In the genomic region with DNA sequence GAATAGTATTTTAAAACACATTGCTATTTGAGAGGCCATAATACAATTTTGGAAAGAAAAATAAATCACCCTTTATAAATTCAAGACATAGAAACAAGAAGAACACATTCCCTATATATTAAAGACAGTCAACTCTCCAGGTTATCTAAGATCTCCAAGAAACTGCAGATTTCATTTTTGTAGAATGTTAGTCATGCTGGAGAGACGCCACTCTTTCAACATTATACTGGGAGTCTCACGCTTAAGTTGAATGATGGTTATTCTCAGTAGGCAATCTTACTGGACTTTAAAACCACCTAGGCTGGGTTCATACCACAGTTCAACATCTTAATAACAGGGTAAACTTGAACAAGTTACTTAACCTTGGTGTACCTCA, we compare ENCODE assay signal across 18 cellular contexts. TPM values are rescaled to one million over a fixed set of nuclear protein-coding genes. Genes with fewer than 3 reads are reported as not detected.
DNase-seq lines count a peak whose midpoint lies in the region; ATAC-seq, FAIRE-seq and TF ChIP-seq lines count a peak whose summit lies in the region.
"Had no signal": no experiment of that assay in that cellular context is flagged by ENCODE, and none has a peak within 500 bp of the region (broad histone marks: within the 10 kb centered on the region; RNA-seq: fewer than 3 reads in every experiment).

No MANE protein-coding gene starts in this region.

- H3K36me3 ChIP-seq in GM23248 (ENCODE audit: low read depth) = no peaks in the 10 kb centered on the region
- H3K36me3 ChIP-seq: HAP-1 had no signal

- in situ Hi-C loops in GM23248 (cut with MboI) = loop anchor here (25.0 kb wide), 2 partner anchors 202 to 727 kb away; no protein-coding TSS in a partner anchor

- no peaks in the 10 kb centered on the region for H3K9me2 ChIP-seq in GM23248 (ENCODE audit: insufficient read depth)

- CTCF ChIA-PET in A549 (lab: Yijun Ruan, JAX) = interaction anchor here (0.5 to 4.3 kb wide), 13 partner anchors 8 to 1069 kb away, joined by 3 to 51 read pairs (median 3); no protein-coding TSS in a partner anchor

- H3K4me3 ChIP-seq in A549 (no peak overlapping the region), GM23248 (no peak overlapping the region)
- H3K4me3 ChIP-seq: GM12878, HAP-1, K562 had no signal

- TF ChIP-seq EP300 in A549 (IDR thresholded peaks at IDR 0.05) = no peak

- ATAC-seq in A549 = no peak
- ATAC-seq in HG03097 (IDR thresholded peaks at IDR 0.05; ENCODE audit: low FRiP score, unreplicated experiment) = no peak

- H3K9ac ChIP-seq in GM23248 = no peak overlapping the region

- peak; percentile 46 for FAIRE-seq in A549 (lab: Jason Lieb, UNC)
- FAIRE-seq: HTR-8/SVneo had no signal

- no peak overlapping the region for H3K27ac ChIP-seq in A549
- no peak overlapping the region for H3K27ac ChIP-seq in GM23248

- no peak for DNase-seq in A549 (ENCODE audit: low read depth in 1 of 2, low spot score in 1 of 2)
- peak; percentile 33 for DNase-seq in GM23248
- peak; percentile 67 for DNase-seq in amniotic epithelial cell (ENCODE audit: low read depth)
- DNase-seq in iris pigment epithelial cell (ENCODE audit: low read depth) = peak; percentile 54
- DNase-seq in NCI-H187 treated with DMSO at 0.1 percent for 48 hours (lab: John Stamatoyannopoulos, UW) = no peak
- no peak for DNase-seq in retina
- DNase-seq in NCI-H1092 (lab: John Stamatoyannopoulos, UW) = no peak
- DNase-seq: CD8-positive, alpha-beta memory T cell had no signal

- peaks cover 6% of the 10 kb centered on the region; the same call in 1 of the 2 replicates for H3F3A ChIP-seq in GM23248 (ENCODE audit: insufficient read depth)

- H3K4me2 ChIP-seq in A549 = no peak overlapping the region
- no peak overlapping the region for H3K4me2 ChIP-seq in GM23248 (ENCODE audit: unreplicated experiment)

- H4K20me1 ChIP-seq in GM23248 (ENCODE audit: insufficient read depth) = no peaks in the 10 kb centered on the region

- TF ChIP-seq POLR2A in A549 (IDR thresholded peaks at IDR 0.05; ENCODE audit: low read length) = no peak

- H3K27me3 ChIP-seq in GM23248 (replicated peaks; ENCODE audit: insufficient read depth) = no peaks in the 10 kb centered on the region

- POLR2A ChIA-PET in A549 (lab: Yijun Ruan, JAX) = interaction anchor here (0.6 kb wide), 1 partner anchor 115 kb away, joined by 7 read pairs; no protein-coding TSS in a partner anchor

- H3K9me3 ChIP-seq in A549 (no peaks in the 10 kb centered on the region), GM23248 (ENCODE audit: low read depth) (no peaks in the 10 kb centered on the region)
- H3K9me3 ChIP-seq: Caco-2, HAP-1 had no signal

- H2AFZ ChIP-seq in GM23248 = no peak overlapping the region

- WGBS in A549 (ENCODE audit: missing lambda C conversion rate) = 86% methylated on average over 2 of the region's 2 CpGs
- 89 to 97% methylated on average over 2 of the region's 2 CpGs for WGBS in GM23248 (ENCODE audit: low coverage in 1 of 2, low lambda C conversion rate in 2 of 2, missing lambda C conversion rate in 2 of 2), 2 experiments

- TF ChIP-seq CTCF in A549 (IDR thresholded peaks at IDR 0.05) = no peak

- no peak for TF ChIP-seq RAD21 in A549 (conservative IDR thresholded peaks at IDR 0.05 in 1 of 2, IDR thresholded peaks at IDR 0.05 in 1 of 2)

- no peaks in the 10 kb centered on the region for H3K4me1 ChIP-seq in A549
- H3K4me1 ChIP-seq in GM23248 (ENCODE audit: insufficient read depth) = peaks cover 10% of the 10 kb centered on the region
- H3K4me1 ChIP-seq: Caco-2, HAP-1 had no signal

- no peaks in the 10 kb centered on the region for H3K79me2 ChIP-seq in GM23248 (ENCODE audit: insufficient read depth)

TF ChIP-seq in A549, 52 proteins besides CTCF, POLR2A, EP300 and RAD21:
- TF ChIP-seq RFX5 (IDR thresholded peaks at IDR 0.05) (no peak), MAZ (IDR thresholded peaks at IDR 0.05; ENCODE audit: borderline replicate concordance, low read depth, low read length) (no peak), HOXB5 (CRISPR knock-in tag; IDR thresholded peaks at IDR 0.05) (no peak), CHD2 (IDR thresholded peaks at IDR 0.05; ENCODE audit: low read length, partially characterized antibody) (no peak), ZC3H11A (IDR thresholded peaks at IDR 0.05) (no peak), ESRRA (IDR thresholded peaks at IDR 0.05; ENCODE audit: borderline replicate concordance, low read length) (no peak), MAFK (IDR thresholded peaks at IDR 0.05; ENCODE audit: partially characterized antibody) (no peak), NFE2L2 (conservative IDR thresholded peaks at IDR 0.05; ENCODE audit: low read length) (no peak), ZSCAN20 (CRISPR knock-in tag; IDR thresholded peaks at IDR 0.05) (no peak), RARB (CRISPR knock-in tag; IDR thresholded peaks at IDR 0.05) (no peak), HOXB13 (CRISPR knock-in tag; IDR thresholded peaks at IDR 0.05; ENCODE audit: low read depth) (no peak), GATA3 (IDR thresholded peaks at IDR 0.05; ENCODE audit: borderline replicate concordance) (no peak), CEBPB (IDR thresholded peaks at IDR 0.05) (no peak), PHF8 (IDR thresholded peaks at IDR 0.05; ENCODE audit: borderline replicate concordance, low read depth) (no peak)
- TF ChIP-seq, protein P1, sequence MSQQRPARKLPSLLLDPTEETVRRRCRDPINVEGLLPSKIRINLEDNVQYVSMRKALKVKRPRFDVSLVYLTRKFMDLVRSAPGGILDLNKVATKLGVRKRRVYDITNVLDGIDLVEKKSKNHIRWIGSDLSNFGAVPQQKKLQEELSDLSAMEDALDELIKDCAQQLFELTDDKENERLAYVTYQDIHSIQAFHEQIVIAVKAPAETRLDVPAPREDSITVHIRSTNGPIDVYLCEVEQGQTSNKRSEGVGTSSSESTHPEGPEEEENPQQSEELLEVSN (IDR thresholded peaks at IDR 0.05; ENCODE audit: borderline replicate concordance, low read depth) = no peak
- TF ChIP-seq, protein P2, sequence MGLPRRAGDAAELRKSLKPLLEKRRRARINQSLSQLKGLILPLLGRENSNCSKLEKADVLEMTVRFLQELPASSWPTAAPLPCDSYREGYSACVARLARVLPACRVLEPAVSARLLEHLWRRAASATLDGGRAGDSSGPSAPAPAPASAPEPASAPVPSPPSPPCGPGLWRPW (IDR thresholded peaks at IDR 0.05) = no peak

RNA-seq across cellular contexts. Expression of a gene that starts 3.6 kb away (rescaled TPM):
- polyA plus RNA-seq in A549 (2011; rRNA removed) (0.01 TPM in 1 of 2 replicates, not detected in the other), A549 (2017; fragmentation: RNase III; extraction: RNeasy Plus Mini Kit Qiagen cat#74134 plus additional on column Dnase treatment) (not detected in 3 replicates), GM23248 (2016; fragmentation: Nextera tagmentation; extraction: Ambion mirVana) (0.05 TPM in 1 of 2 replicates, not detected in the other)
- polyA plus RNA-seq in A549 (2012; cell fraction: cytosol; rRNA removed) = 0.01 TPM in 1 of 2 replicates, not detected in the other
- 0.02 TPM in 1 of 2 replicates, not detected in the other for polyA plus RNA-seq in A549 (2012; cell fraction: nucleus; rRNA removed)
- polyA minus RNA-seq in A549 (2011; rRNA and poly(A)+ RNA removed) = not detected in 2 replicates
- 0.43 TPM in 1 of 2 replicates, not detected in the other for total RNA-seq in GM23248 (2014; rRNA removed; shearing (Covaris generic))
- total RNA-seq: Caco-2; CD8-positive, alpha-beta memory T cell; G401; H1; HepG2; K562 had no signal
- polyA plus RNA-seq: CD14-positive monocyte; CD8-positive, alpha-beta memory T cell; H1; HepG2; K562 had no signal

Comparison
In these comparisons a context has a peak if more than half of its experiments do, and no peak if none do; other contexts are left out.
1. DNase-seq: peak in GM23248 (single experiment), amniotic epithelial cell (single experiment) and iris pigment epithelial cell (single experiment); none in A549 (0 of 2), NCI-H187 treated with DMSO at 0.1 percent for 48 hours (single experiment), retina (single experiment) and NCI-H1092 (single experiment).